In the genomic region with DNA sequence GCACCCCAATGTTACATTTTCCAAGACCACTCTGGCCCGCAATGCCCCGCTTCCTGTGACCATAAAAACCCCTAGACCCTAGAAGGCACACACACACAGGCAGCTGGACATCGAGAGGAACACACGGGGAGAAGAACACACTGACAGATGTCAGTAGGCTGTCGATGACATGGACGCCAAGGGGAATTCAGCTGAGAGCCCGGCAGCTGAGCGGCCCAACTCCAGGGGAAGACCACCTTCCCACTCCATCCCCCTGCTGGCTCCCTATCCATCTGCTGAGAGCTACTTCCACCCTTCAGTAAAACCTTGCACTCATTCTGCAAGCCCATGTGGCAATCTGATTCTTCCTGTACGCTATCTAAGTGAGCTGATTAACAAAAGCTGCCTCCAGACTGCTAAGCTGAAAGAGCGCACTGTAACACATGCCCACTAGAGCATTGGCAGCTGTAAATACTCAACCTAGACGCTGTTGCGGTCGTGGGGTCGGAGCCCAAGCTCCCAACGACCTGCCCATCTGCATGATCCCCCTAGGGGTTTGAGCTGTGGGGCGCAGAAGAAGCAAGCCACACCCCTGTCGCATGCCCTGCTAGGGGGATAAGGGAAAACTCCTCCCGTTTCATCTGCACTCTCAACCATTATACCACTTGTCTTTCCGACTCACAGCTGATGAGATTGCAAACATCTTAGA, we compare ENCODE assay signal across 28 cellular contexts.
A peak's percentile ranks its signal among the peaks of the same experiment; 100 is the strongest.
DNase-seq lines count a peak whose midpoint lies in the region; ATAC-seq and TF ChIP-seq lines count a peak whose summit lies in the region.
"Had no signal": no experiment of that assay in that cellular context is flagged by ENCODE, and none has a peak within 500 bp of the region (broad histone marks: within the 10 kb centered on the region; RNA-seq: fewer than 3 reads in every experiment).

No MANE protein-coding gene starts in this region.

- H3K9me3 ChIP-seq in iPS-15b (ENCODE audit: control insufficient read depth, insufficient read depth, low read length) = no peaks in the 10 kb centered on the region
- H3K9me3 ChIP-seq: adrenal gland, BLaER1, HAP-1, MG63, Peyer's patch, tibial nerve had no signal

- peak overlapping the region; percentile 0 for H3K4me3 ChIP-seq in iPS-15b (ENCODE audit: low read depth, low read length)
- H3K4me3 ChIP-seq: adrenal gland, BLaER1, HAP-1, lung, MG63, Peyer's patch, tibial nerve had no signal

- H3K27me3 ChIP-seq in iPS-15b (ENCODE audit: control insufficient read depth, insufficient read depth, low read length) = no peaks in the 10 kb centered on the region
- H3K27me3 ChIP-seq: adrenal gland, BLaER1, MG63, Peyer's patch, tibial nerve had no signal

- no peak for TF ChIP-seq CTCF in activated CD8-positive, alpha-beta T cell treated with anti-CD3 and anti-CD28 coated beads for 36 hours (IDR thresholded peaks at IDR 0.05)

- POLR2A ChIA-PET in activated CD8-positive, alpha-beta T cell treated with anti-CD3 and anti-CD28 coated beads for 36 hours (lab: Charles Lee) = no interaction called here

- no peaks in the 10 kb centered on the region for H3K27me3 Mint-ChIP-seq in activated CD8-positive, alpha-beta T cell treated with anti-CD3 and anti-CD28 coated beads for 36 hours
- H3K27me3 Mint-ChIP-seq: activated CD4-positive, alpha-beta T cell treated with anti-CD3 and anti-CD28 coated beads for 36 hours; activated naive CD4-positive, alpha-beta T cell treated with anti-CD3 and anti-CD28 coated beads, Interleukin-2, amount 10 ng/mL, durations not matched to agents 7 days and 5 days; activated T-helper 17 cell treated with anti-CD3 and anti-CD28 coated beads, Interleukin-2, amount 50 U/mL, for 72 hours; naive thymus-derived CD8-positive, alpha-beta T cell had no signal

- intact Hi-C loops in activated CD8-positive, alpha-beta T cell treated with anti-CD3 and anti-CD28 coated beads for 36 hours (cut with micrococcal nuclease) = no loop called here

- H3K36me3 Mint-ChIP-seq in activated CD8-positive, alpha-beta T cell treated with anti-CD3 and anti-CD28 coated beads for 36 hours (ENCODE audit: low read depth) = no peaks in the 10 kb centered on the region
- H3K36me3 Mint-ChIP-seq: activated naive CD4-positive, alpha-beta T cell treated with anti-CD3 and anti-CD28 coated beads, Interleukin-2, amount 10 ng/mL, durations not matched to agents 7 days and 5 days; naive thymus-derived CD8-positive, alpha-beta T cell had no signal

- H3K27ac Mint-ChIP-seq in activated CD8-positive, alpha-beta T cell treated with anti-CD3 and anti-CD28 coated beads for 36 hours = no peak overlapping the region
- H3K27ac Mint-ChIP-seq: activated CD4-positive, alpha-beta T cell treated with anti-CD3 and anti-CD28 coated beads for 36 hours; activated naive CD4-positive, alpha-beta T cell treated with anti-CD3 and anti-CD28 coated beads, Interleukin-2, amount 10 ng/mL, durations not matched to agents 7 days and 5 days; activated T-helper 17 cell treated with anti-CD3 and anti-CD28 coated beads, Interleukin-2, amount 50 U/mL, for 72 hours; naive thymus-derived CD8-positive, alpha-beta T cell had no signal

- H3K4me1 Mint-ChIP-seq in activated CD8-positive, alpha-beta T cell treated with anti-CD3 and anti-CD28 coated beads for 36 hours (ENCODE audit: low read depth) = no peaks in the 10 kb centered on the region
- H3K4me1 Mint-ChIP-seq: activated CD4-positive, alpha-beta T cell treated with anti-CD3 and anti-CD28 coated beads for 36 hours; activated naive CD4-positive, alpha-beta T cell treated with anti-CD3 and anti-CD28 coated beads, Interleukin-2, amount 10 ng/mL, durations not matched to agents 7 days and 5 days; activated T-helper 17 cell treated with anti-CD3 and anti-CD28 coated beads, Interleukin-2, amount 50 U/mL, for 72 hours; naive thymus-derived CD8-positive, alpha-beta T cell had no signal

- H3K36me3 ChIP-seq in iPS-15b (ENCODE audit: control insufficient read depth, insufficient read depth, low read length) = no peaks in the 10 kb centered on the region
- H3K36me3 ChIP-seq: adrenal gland, BLaER1, HAP-1, MG63, Peyer's patch, tibial nerve had no signal

- peaks cover 3% of the 10 kb centered on the region for H3K4me1 ChIP-seq in iPS-15b (ENCODE audit: control insufficient read depth, insufficient read depth, low read length)
- H3K4me1 ChIP-seq: adrenal gland, BLaER1, Peyer's patch, tibial nerve had no signal

- no peak for ATAC-seq in activated CD8-positive, alpha-beta T cell treated with anti-CD3 and anti-CD28 coated beads for 36 hours
- ATAC-seq in GM19035 (IDR thresholded peaks at IDR 0.05; ENCODE audit: unreplicated experiment) = no peak
- ATAC-seq: activated CD4-positive, alpha-beta T cell treated with anti-CD3 and anti-CD28 coated beads for 36 hours; activated T-helper 17 cell treated with anti-CD3 and anti-CD28 coated beads, Interleukin-2, amount 50 U/mL, for 72 hours; naive thymus-derived CD8-positive, alpha-beta T cell had no signal

- H3K9me3 Mint-ChIP-seq in activated CD8-positive, alpha-beta T cell treated with anti-CD3 and anti-CD28 coated beads for 36 hours = peaks cover 3% of the 10 kb centered on the region

- CTCF ChIA-PET in activated CD8-positive, alpha-beta T cell treated with anti-CD3 and anti-CD28 coated beads for 36 hours (lab: Charles Lee) = no interaction called here

- no peak overlapping the region for H3K4me3 Mint-ChIP-seq in activated CD8-positive, alpha-beta T cell treated with anti-CD3 and anti-CD28 coated beads for 36 hours
- H3K4me3 Mint-ChIP-seq: activated CD4-positive, alpha-beta T cell treated with anti-CD3 and anti-CD28 coated beads for 36 hours; activated naive CD4-positive, alpha-beta T cell treated with anti-CD3 and anti-CD28 coated beads, Interleukin-2, amount 10 ng/mL, durations not matched to agents 7 days and 5 days; activated T-helper 17 cell treated with anti-CD3 and anti-CD28 coated beads, Interleukin-2, amount 50 U/mL, for 72 hours; naive thymus-derived CD8-positive, alpha-beta T cell had no signal

- peak; percentile 1 for DNase-seq in ELR (ENCODE audit: low read depth)
- DNase-seq in NCI-H187 (lab: John Stamatoyannopoulos, UW) = peak; percentile 52 to 56
- peak; percentile 12 for DNase-seq in SK-N-DZ (ENCODE audit: low spot score)
- DNase-seq in stimulated activated CD8-positive, alpha-beta memory T cell treated with anti-CD3 and anti-CD28 coated beads, Interleukin-4, amount 100 ng/mL, for 48 hours = no peak
- no peak for DNase-seq in activated CD8-positive, alpha-beta T cell treated with anti-CD3 and anti-CD28 coated beads for 36 hours
- DNase-seq: activated CD4-positive, alpha-beta T cell treated with anti-CD3 and anti-CD28 coated beads for 36 hours; activated naive CD4-positive, alpha-beta T cell treated with anti-CD3 and anti-CD28 coated beads, Interleukin-2, amount 10 ng/mL, durations not matched to agents 7 days and 5 days; adrenal gland; central memory CD4-positive, alpha-beta T cell; cortex of kidney; DMS79 treated with DMSO at 0.1 percent for 48 hours; kidney glomerular epithelial cell; MG63; naive thymus-derived CD8-positive, alpha-beta T cell; NCI-H526; occipital lobe; Peyer's patch; SIG-M5; stimulated activated CD4-positive, alpha-beta T cell treated with anti-CD3 and anti-CD28 coated beads, Interleukin-4, amount 100 ng/mL, for 1 hour; SW 1271 had no signal

- H3K9ac ChIP-seq in iPS-15b (ENCODE audit: low read depth, low read length) = no peak overlapping the region
- H3K9ac ChIP-seq: BLaER1, KMS-11 had no signal

Comparison
In these comparisons a context has a peak if more than half of its experiments do, and no peak if none do; other contexts are left out.
1. DNase-seq: peak in ELR (single experiment), NCI-H187 (2 of 2) and SK-N-DZ (single experiment); none in stimulated activated CD8-positive, alpha-beta memory T cell treated with anti-CD3 and anti-CD28 coated beads, Interleukin-4, amount 100 ng/mL, for 48 hours (single experiment) and activated CD8-positive, alpha-beta T cell treated with anti-CD3 and anti-CD28 coated beads for 36 hours (single experiment).